Comparison of ENCODE assay signal across 30 cellular contexts in genomic region chr3:144067059-144067458, GRCh38.
"Had no signal": no experiment of that assay in that cellular context is flagged by ENCODE, and none has a peak within 500 bp of the region (broad histone marks: within the 10 kb centered on the region; RNA-seq: fewer than 3 reads in every experiment).

No MANE protein-coding gene starts in this region.

- H3K27ac ChIP-seq: KMS-11, PC-9, RWPE1, SJCRH30, SK-N-MC had no signal

- H3K27me3 ChIP-seq: SJCRH30 had no signal

- H3K4me1 ChIP-seq: SJCRH30 had no signal

- DNase-seq: Karpas-422, MV-4-11, NCI-H1092, NCI-H1105, NCI-H1417 treated with DMSO at 0.1 percent for 48 hours, NCI-H1436 treated with DMSO at 0.1 percent for 48 hours, NCI-H1694 treated with DMSO at 0.1 percent for 48 hours, NCI-H187 treated with DMSO at 0.1 percent for 48 hours, NCI-H2029, NCI-H2081, NCI-H2171 treated with DMSO at 0.1 percent for 48 hours, NCI-H2227 treated with DMSO at 0.1 percent for 48 hours, NCI-H446 treated with DMSO at 0.1 percent for 48 hours, NCI-H510A, NCI-H524, NCI-H526, NCI-H69, NCI-H748 treated with DMSO at 0.1 percent for 48 hours, PC-9, SHP77, SIG-M5, SJCRH30, T-cell had no signal

- H3K4me3 ChIP-seq: PC-9, SJCRH30, SK-N-MC had no signal

- H3K9ac ChIP-seq: KMS-11 had no signal

- H3K9me3 ChIP-seq: SJCRH30 had no signal

- ATAC-seq: Panc1, Right ventricle myocardium inferior, SK-N-SH treated with all-trans-retinoic acid at 6 μM for 48 hours, T-cell had no signal

- H3K4me2 ChIP-seq: KMS-11, PC-9 had no signal

- H3K36me3 ChIP-seq: SJCRH30 had no signal

- FAIRE-seq: RCC 7860 had no signal

- H2AFZ ChIP-seq: PC-9 had no signal
